ENCODE assay signal across 1 cellular context in genomic region chr11:68016904-68017817, GRCh38.
TF ChIP-seq lines count a peak whose summit lies in the region.

No MANE protein-coding gene starts in this region.

TF ChIP-seq in GM23338, 12 proteins besides CTCF, POLR2A, EP300 and RAD21 (continued from another document):
- TF ChIP-seq ZNF462 (CRISPR knock-in tag; IDR thresholded peaks at IDR 0.05) (no peak), NANOG (IDR thresholded peaks at IDR 0.05; ENCODE audit: borderline replicate concordance) (no peak), EZH2 (IDR thresholded peaks at IDR 0.05; ENCODE audit: low read depth, unreplicated experiment) (no peak), EZH2phosphoT487 (IDR thresholded peaks at IDR 0.05; ENCODE audit: unreplicated experiment) (no peak), ZNF114 (CRISPR knock-in tag; IDR thresholded peaks at IDR 0.05) (no peak), POLR2AphosphoS5 (IDR thresholded peaks at IDR 0.05; ENCODE audit: low read depth) (no peak), ZNF331 (CRISPR knock-in tag; IDR thresholded peaks at IDR 0.05; ENCODE audit: low read depth) (no peak), STAT1 (IDR thresholded peaks at IDR 0.05; ENCODE audit: unreplicated experiment) (no peak), JUNB (IDR thresholded peaks at IDR 0.05; ENCODE audit: unreplicated experiment) (no peak)
- TF ChIP-seq, protein P1, sequence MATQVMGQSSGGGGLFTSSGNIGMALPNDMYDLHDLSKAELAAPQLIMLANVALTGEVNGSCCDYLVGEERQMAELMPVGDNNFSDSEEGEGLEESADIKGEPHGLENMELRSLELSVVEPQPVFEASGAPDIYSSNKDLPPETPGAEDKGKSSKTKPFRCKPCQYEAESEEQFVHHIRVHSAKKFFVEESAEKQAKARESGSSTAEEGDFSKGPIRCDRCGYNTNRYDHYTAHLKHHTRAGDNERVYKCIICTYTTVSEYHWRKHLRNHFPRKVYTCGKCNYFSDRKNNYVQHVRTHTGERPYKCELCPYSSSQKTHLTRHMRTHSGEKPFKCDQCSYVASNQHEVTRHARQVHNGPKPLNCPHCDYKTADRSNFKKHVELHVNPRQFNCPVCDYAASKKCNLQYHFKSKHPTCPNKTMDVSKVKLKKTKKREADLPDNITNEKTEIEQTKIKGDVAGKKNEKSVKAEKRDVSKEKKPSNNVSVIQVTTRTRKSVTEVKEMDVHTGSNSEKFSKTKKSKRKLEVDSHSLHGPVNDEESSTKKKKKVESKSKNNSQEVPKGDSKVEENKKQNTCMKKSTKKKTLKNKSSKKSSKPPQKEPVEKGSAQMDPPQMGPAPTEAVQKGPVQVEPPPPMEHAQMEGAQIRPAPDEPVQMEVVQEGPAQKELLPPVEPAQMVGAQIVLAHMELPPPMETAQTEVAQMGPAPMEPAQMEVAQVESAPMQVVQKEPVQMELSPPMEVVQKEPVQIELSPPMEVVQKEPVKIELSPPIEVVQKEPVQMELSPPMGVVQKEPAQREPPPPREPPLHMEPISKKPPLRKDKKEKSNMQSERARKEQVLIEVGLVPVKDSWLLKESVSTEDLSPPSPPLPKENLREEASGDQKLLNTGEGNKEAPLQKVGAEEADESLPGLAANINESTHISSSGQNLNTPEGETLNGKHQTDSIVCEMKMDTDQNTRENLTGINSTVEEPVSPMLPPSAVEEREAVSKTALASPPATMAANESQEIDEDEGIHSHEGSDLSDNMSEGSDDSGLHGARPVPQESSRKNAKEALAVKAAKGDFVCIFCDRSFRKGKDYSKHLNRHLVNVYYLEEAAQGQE (IDR thresholded peaks at IDR 0.05; ENCODE audit: unreplicated experiment), result no peak
- TF ChIP-seq, protein P2, sequence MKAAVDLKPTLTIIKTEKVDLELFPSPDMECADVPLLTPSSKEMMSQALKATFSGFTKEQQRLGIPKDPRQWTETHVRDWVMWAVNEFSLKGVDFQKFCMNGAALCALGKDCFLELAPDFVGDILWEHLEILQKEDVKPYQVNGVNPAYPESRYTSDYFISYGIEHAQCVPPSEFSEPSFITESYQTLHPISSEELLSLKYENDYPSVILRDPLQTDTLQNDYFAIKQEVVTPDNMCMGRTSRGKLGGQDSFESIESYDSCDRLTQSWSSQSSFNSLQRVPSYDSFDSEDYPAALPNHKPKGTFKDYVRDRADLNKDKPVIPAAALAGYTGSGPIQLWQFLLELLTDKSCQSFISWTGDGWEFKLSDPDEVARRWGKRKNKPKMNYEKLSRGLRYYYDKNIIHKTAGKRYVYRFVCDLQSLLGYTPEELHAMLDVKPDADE (IDR thresholded peaks at IDR 0.05), result no peak
